ENCODE assay signal across 11 cellular contexts in genomic region chr10:97539523-97540200, GRCh38. TPM values are rescaled to one million over a fixed set of nuclear protein-coding genes. Genes with fewer than 3 reads are reported as not detected.
DNase-seq lines count a peak whose midpoint lies in the region; ATAC-seq and TF ChIP-seq lines count a peak whose summit lies in the region.
"Had no signal": no experiment of that assay in that cellular context is flagged by ENCODE, and none has a peak within 500 bp of the region (broad histone marks: within the 10 kb centered on the region; RNA-seq: fewer than 3 reads in every experiment).

No MANE protein-coding gene starts in this region.

- dilution Hi-C loops in mammary epithelial cell (cut with HindIII; ENCODE audit: low sequenced_read_pairs), result loop anchor here (5.0 kb wide), 2 partner anchors 58 to 87 kb away; no protein-coding TSS in a partner anchor

- intact Hi-C loops in mammary epithelial cell (cut with micrococcal nuclease), result no loop called here

- H3K27me3 ChIP-seq in H7 (ENCODE audit: control insufficient read depth, insufficient read depth, low read length) (no peaks in the 10 kb centered on the region), mammary epithelial cell (ENCODE audit: insufficient read depth, low read length) (no peaks in the 10 kb centered on the region), hepatocyte (no peaks in the 10 kb centered on the region)

- 56% methylated on average over 3 of the region's 6 CpGs for WGBS in mammary epithelial cell (ENCODE audit: low coverage, missing lambda C conversion rate)
- WGBS in hepatocyte (ENCODE audit: low lambda C conversion rate, missing lambda C conversion rate), result 56% methylated on average over 6 of the region's 6 CpGs

- H3K9me3 ChIP-seq in mammary epithelial cell (replicated peaks; ENCODE audit: insufficient read depth, low read length) (no peaks in the 10 kb centered on the region), hepatocyte (ENCODE audit: low read depth) (no peaks in the 10 kb centered on the region)

- peak overlapping the region; percentile 14 for H3K27ac ChIP-seq in mammary epithelial cell (ENCODE audit: insufficient read depth, low read depth, low read length)
- peak overlapping the region; percentile 95 for H3K27ac ChIP-seq in hepatocyte
- H3K27ac ChIP-seq in skin epidermis, result peak overlapping the region in 19 of 21 experiments; percentile 0 to 100 (median 67)

- DNase-seq in H7 (peak; percentile 84), mammary epithelial cell (no peak), hepatocyte (ENCODE audit: low spot score) (peak; percentile 55), NCI-H524 treated with DMSO at 0.1 percent for 48 hours (lab: John Stamatoyannopoulos, UW) (no peak), NCI-H1092 treated with DMSO at 0.1 percent for 48 hours (lab: John Stamatoyannopoulos, UW) (no peak), NCI-H1048 (lab: John Stamatoyannopoulos, UW) (no peak)
- DNase-seq: activated CD4-positive, alpha-beta T cell treated with anti-CD3 and anti-CD28 coated beads, Interleukin-2, amount 50 U/mL, for 1 hour had no signal

- no peaks in the 10 kb centered on the region for H3K9me2 ChIP-seq in hepatocyte (replicated peaks; ENCODE audit: insufficient read depth)

- H2AFZ ChIP-seq in mammary epithelial cell (ENCODE audit: low read depth, low read length), result no peak overlapping the region
- no peak overlapping the region for H2AFZ ChIP-seq in hepatocyte

- H3K4me1 ChIP-seq in mammary epithelial cell (ENCODE audit: insufficient read depth, low read length) (peaks cover 58% of the 10 kb centered on the region), hepatocyte (ENCODE audit: insufficient read depth) (peaks cover 30% of the 10 kb centered on the region)

- H3K36me3 ChIP-seq in H7 (replicated peaks; ENCODE audit: control insufficient read depth, insufficient read depth, low read length) (no peaks in the 10 kb centered on the region), mammary epithelial cell (ENCODE audit: insufficient read depth, low read length) (no peaks in the 10 kb centered on the region), hepatocyte (replicated peaks; ENCODE audit: insufficient read depth, low read depth) (no peaks in the 10 kb centered on the region)

- H3K9ac ChIP-seq in mammary epithelial cell (ENCODE audit: insufficient read depth, low read length), result no peak overlapping the region

- H3K4me3 ChIP-seq in H7 (ENCODE audit: insufficient read depth, low read depth, low read length) (no peak overlapping the region), mammary epithelial cell (replicated peaks in 1 of 3; ENCODE audit: insufficient read depth in 1 of 3, low read depth in 2 of 3, low read length in 3 of 3) (no peak overlapping the region), hepatocyte (no peak overlapping the region), skin epidermis (no peak overlapping the region)

- TF ChIP-seq CTCF in mammary epithelial cell (conservative IDR thresholded peaks at IDR 0.05 in 1 of 2, IDR thresholded peaks at IDR 0.05 in 1 of 2; ENCODE audit: extremely low read depth in 1 of 2, insufficient read depth in 1 of 2, low read depth in 1 of 2, low read length in 2 of 2), result peak in 1 of 2 donors; percentile 19
- TF ChIP-seq CTCF in hepatocyte (IDR thresholded peaks at IDR 0.05; ENCODE audit: poor library complexity), result no peak

- H3K4me2 ChIP-seq in mammary epithelial cell (ENCODE audit: insufficient read depth, low read depth, low read length) (no peak overlapping the region), hepatocyte (no peak overlapping the region)

- CTCF ChIA-PET in mammary epithelial cell (lab: Charles Lee; ENCODE audit: low non-redundant PET), result no interaction called here

- H3K79me2 ChIP-seq in mammary epithelial cell (ENCODE audit: insufficient read depth, low read length), result peaks cover 63% of the 10 kb centered on the region
- peaks cover 22% of the 10 kb centered on the region for H3K79me2 ChIP-seq in hepatocyte

- no TSS peak for BruUV-seq in mammary epithelial cell (replicated peaks; lab: Mats Ljungman, UMichigan)

- H4K20me1 ChIP-seq in mammary epithelial cell (ENCODE audit: insufficient read depth, low read length) (no peaks in the 10 kb centered on the region), hepatocyte (ENCODE audit: insufficient read depth, poor library complexity, severe bottlenecking) (peaks cover 4% of the 10 kb centered on the region)

- in situ Hi-C loops in mammary epithelial cell (cut with MboI; ENCODE audit: low sequenced_read_pairs in 2 of 2), result no loop called here

- no peak for ATAC-seq in HG03039 (IDR thresholded peaks at IDR 0.05; ENCODE audit: unreplicated experiment)
- ATAC-seq: stimulated activated memory B cell treated with anti-CD40 and anti-IgM and Interleukin-4, amounts not matched to agents 10 μg/mL and 1 μg/mL and 100 μg/mL, for 72 hours had no signal

RNA-seq across cellular contexts. Expression of gene ANKRD2, which starts 32.9 kb away (rescaled TPM):
- total RNA-seq in H7 (2014; rRNA removed; shearing (Covaris generic)), result not detected in 2 replicates
- total RNA-seq in mammary epithelial cell, result under 1 TPM; 0.47 to 0.83 TPM
- 0.87 TPM for polyA plus RNA-seq in mammary epithelial cell
- polyA minus RNA-seq in mammary epithelial cell, result not detected
- not detected in 2 replicates for total RNA-seq in hepatocyte
- polyA plus RNA-seq in hepatocyte, result 0.15 TPM in 1 of 2 replicates, not detected in the other
- polyA plus RNA-seq: neural cell had no signal

RNA-seq across cellular contexts. Expression of gene UBTD1, which starts 40.9 kb away (rescaled TPM):
- 30.2 and 33.4 TPM in 2 replicates for total RNA-seq in H7 (2014; rRNA removed; shearing (Covaris generic))
- 10 to 100 TPM; 21.4 to 30.0 TPM for total RNA-seq in mammary epithelial cell
- 27.4 TPM for polyA plus RNA-seq in mammary epithelial cell
- 12.2 TPM for polyA minus RNA-seq in mammary epithelial cell
- 12.8 and 20.6 TPM in 2 replicates for total RNA-seq in hepatocyte
- polyA plus RNA-seq in hepatocyte, result 37.0 and 37.1 TPM in 2 replicates

RNA-seq across cellular contexts. Expression of gene MMS19, which starts 41.4 kb away (rescaled TPM):
- 177 and 188 TPM in 2 replicates for total RNA-seq in H7 (2014; rRNA removed; shearing (Covaris generic))
- total RNA-seq in mammary epithelial cell (10 to 100 TPM; 69.7 to 74.2 TPM), hepatocyte (68.6 and 73.6 TPM in 2 replicates)
- polyA plus RNA-seq in mammary epithelial cell (86.2 TPM), hepatocyte (58.4 and 59.8 TPM in 2 replicates)
- 104 TPM for polyA minus RNA-seq in mammary epithelial cell

RNA-seq across cellular contexts. Expression of gene HOGA1, which starts 44.5 kb away (rescaled TPM):
- total RNA-seq in H7 (2014; rRNA removed; shearing (Covaris generic)), result 0.37 TPM in 1 of 2 replicates, not detected in the other
- total RNA-seq in mammary epithelial cell (1 to 10 TPM in 1 of 2 donors, under 1 TPM in 1; 0.17 to 1.8 TPM), hepatocyte (4.5 and 5.8 TPM in 2 replicates)
- polyA plus RNA-seq in mammary epithelial cell (0.32 TPM), hepatocyte (6.9 TPM in 2 replicates)
- polyA minus RNA-seq in mammary epithelial cell, result not detected
- polyA plus RNA-seq: neural cell had no signal

RNA-seq across cellular contexts. Expression of gene C10orf62, which starts 49.9 kb away (rescaled TPM):
- total RNA-seq in H7 (2014; rRNA removed; shearing (Covaris generic)), result not detected in 2 replicates
- total RNA-seq in mammary epithelial cell, result not detected
- polyA plus RNA-seq in mammary epithelial cell, result 0.05 TPM
- not detected for polyA minus RNA-seq in mammary epithelial cell
- total RNA-seq in hepatocyte, result 0.23 TPM in 1 of 2 replicates, not detected in the other
- not detected in 2 replicates for polyA plus RNA-seq in hepatocyte
- polyA plus RNA-seq: neural cell had no signal

Comparison
In these comparisons a context has a peak if more than half of its experiments do, and no peak if none do; other contexts are left out.
1. DNase-seq: peak in H7 (single experiment) and hepatocyte (single experiment); none in mammary epithelial cell (single experiment), NCI-H524 treated with DMSO at 0.1 percent for 48 hours (single experiment), NCI-H1092 treated with DMSO at 0.1 percent for 48 hours (single experiment) and NCI-H1048 (single experiment).
2. H3K27ac ChIP-seq: peak in every context shown above with its lines; median percentile 95 in hepatocyte; 67 in skin epidermis; 14 in mammary epithelial cell.